Comparison of ENCODE assay signal across 1 cellular context in the genomic region with DNA sequence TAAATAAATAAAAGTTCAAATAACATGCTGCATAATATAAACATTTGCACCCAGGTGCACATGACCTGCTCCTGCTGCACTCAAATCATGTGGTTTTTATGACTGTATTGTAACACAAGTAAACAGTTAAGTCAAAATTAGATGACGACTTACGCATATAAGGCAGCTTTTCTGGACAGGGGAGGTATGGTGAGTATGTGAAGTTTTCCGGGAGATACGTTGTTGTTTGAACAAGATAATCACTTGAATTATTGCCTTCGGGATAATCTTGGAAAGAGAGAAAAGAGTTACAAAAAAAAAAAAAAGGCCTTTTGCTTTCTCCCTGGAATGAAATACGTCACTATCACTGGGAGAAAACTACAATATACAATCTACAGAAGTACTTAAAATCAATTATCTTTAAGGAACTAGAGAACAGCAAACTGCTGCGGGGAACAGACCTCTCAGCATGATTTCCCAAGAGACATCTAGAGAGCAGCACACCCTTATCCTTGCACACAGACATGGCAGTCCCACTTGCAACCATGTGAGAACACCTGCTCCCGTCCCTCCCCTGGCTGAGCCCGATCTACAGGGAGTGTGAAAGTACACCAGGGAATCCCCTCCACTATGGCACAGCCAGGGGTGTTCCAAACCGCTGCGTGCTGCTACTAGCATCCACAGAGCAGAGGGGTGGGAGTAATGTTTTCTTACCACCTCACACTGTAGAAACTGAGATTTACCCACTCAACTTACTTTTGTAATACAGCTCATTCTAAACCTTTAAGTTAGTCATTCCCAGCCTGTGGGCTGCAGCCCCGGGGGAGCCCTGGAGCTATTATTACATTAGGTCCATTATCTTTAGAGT.
A peak's percentile ranks its signal among the peaks of the same experiment; 100 is the strongest.
TF ChIP-seq lines count a peak whose summit lies in the region.

No MANE protein-coding gene starts in this region.

TF ChIP-seq in HEK293, 187 proteins besides CTCF, POLR2A, EP300 and RAD21 (continued from another document and continues in another):
- TF ChIP-seq BCL6B (tag by site-specific recombination; IDR thresholded peaks at IDR 0.05) (peak; percentile 37; the same call in 1 of the 2 replicates), GFI1B (tag by site-specific recombination; IDR thresholded peaks at IDR 0.05) (no peak; the same call in 1 of the 2 replicates), ZNF704 (tag by site-specific recombination; IDR thresholded peaks at IDR 0.05) (no peak), YY2 (tag by site-specific recombination; IDR thresholded peaks at IDR 0.05) (no peak), BCL11A (tag by site-specific recombination; IDR thresholded peaks at IDR 0.05; ENCODE audit: low read depth) (no peak), ZFP69B (tag by site-specific recombination; IDR thresholded peaks at IDR 0.05) (no peak), ZNF140 (tag by site-specific recombination; IDR thresholded peaks at IDR 0.05) (no peak), PRDM1 (tag by site-specific recombination; IDR thresholded peaks at IDR 0.05) (peak; percentile 85), TCF7L2 (IDR thresholded peaks at IDR 0.05; ENCODE audit: borderline replicate concordance, low read depth, low read length) (peak; percentile 28; the same call in 1 of the 2 replicates), ZBTB8A (tag by site-specific recombination; IDR thresholded peaks at IDR 0.05) (no peak), ZNF701 (tag by site-specific recombination; IDR thresholded peaks at IDR 0.05) (no peak), TSHZ1 (tag by site-specific recombination; IDR thresholded peaks at IDR 0.05; ENCODE audit: borderline replicate concordance) (no peak), IKZF3 (tag by site-specific recombination; IDR thresholded peaks at IDR 0.05) (no peak), ZNF747 (tag by site-specific recombination; IDR thresholded peaks at IDR 0.05) (no peak), GLI4 (tag by site-specific recombination; IDR thresholded peaks at IDR 0.05) (no peak), ZNF394 (tag by site-specific recombination; IDR thresholded peaks at IDR 0.05; ENCODE audit: borderline replicate concordance) (no peak; the same call in 1 of the 2 replicates), ZNF837 (tag by site-specific recombination; IDR thresholded peaks at IDR 0.05) (no peak), ZNF366 (tag by site-specific recombination; conservative IDR thresholded peaks at IDR 0.05) (peak; percentile 59; the same call in 1 of the 2 replicates), ZIC2 (tag by site-specific recombination; IDR thresholded peaks at IDR 0.05) (peak; percentile 54; the same call in 1 of the 2 replicates), SCRT2 (tag by site-specific recombination; IDR thresholded peaks at IDR 0.05) (peak; percentile 78), ZNF132 (tag by site-specific recombination; IDR thresholded peaks at IDR 0.05; ENCODE audit: borderline replicate concordance) (no peak), TRIM28 (IDR thresholded peaks at IDR 0.05; ENCODE audit: borderline replicate concordance, low read length) (peak; percentile 78), ZEB2 (tag by site-specific recombination; IDR thresholded peaks at IDR 0.05) (no peak), ZXDB (tag by site-specific recombination; IDR thresholded peaks at IDR 0.05) (peak; percentile 55), ZBTB48 (tag by site-specific recombination; IDR thresholded peaks at IDR 0.05) (no peak), EGR2 (tag by site-specific recombination; IDR thresholded peaks at IDR 0.05; ENCODE audit: low read depth) (peak; percentile 36; the same call in 1 of the 2 replicates), KLF1 (tag by site-specific recombination; IDR thresholded peaks at IDR 0.05) (0 out of 2 replicates have a peak, but pooled peaks have one; percentile 11), ZNF311 (tag by site-specific recombination; IDR thresholded peaks at IDR 0.05; ENCODE audit: borderline replicate concordance) (no peak), MYNN (tag by site-specific recombination; IDR thresholded peaks at IDR 0.05; ENCODE audit: borderline replicate concordance) (no peak), SCRT1 (tag by site-specific recombination; IDR thresholded peaks at IDR 0.05; ENCODE audit: borderline replicate concordance) (peak; percentile 59; the same call in 1 of the 2 replicates), KLF17 (tag by site-specific recombination; IDR thresholded peaks at IDR 0.05) (peak; percentile 80), ZNF600 (tag by site-specific recombination; IDR thresholded peaks at IDR 0.05) (0 out of 2 replicates have a peak, but pooled peaks have one; percentile 40), ZNF423 (tag by site-specific recombination; IDR thresholded peaks at IDR 0.05) (peak; percentile 23; the same call in 1 of the 2 replicates)
- TF ChIP-seq, protein P1, sequence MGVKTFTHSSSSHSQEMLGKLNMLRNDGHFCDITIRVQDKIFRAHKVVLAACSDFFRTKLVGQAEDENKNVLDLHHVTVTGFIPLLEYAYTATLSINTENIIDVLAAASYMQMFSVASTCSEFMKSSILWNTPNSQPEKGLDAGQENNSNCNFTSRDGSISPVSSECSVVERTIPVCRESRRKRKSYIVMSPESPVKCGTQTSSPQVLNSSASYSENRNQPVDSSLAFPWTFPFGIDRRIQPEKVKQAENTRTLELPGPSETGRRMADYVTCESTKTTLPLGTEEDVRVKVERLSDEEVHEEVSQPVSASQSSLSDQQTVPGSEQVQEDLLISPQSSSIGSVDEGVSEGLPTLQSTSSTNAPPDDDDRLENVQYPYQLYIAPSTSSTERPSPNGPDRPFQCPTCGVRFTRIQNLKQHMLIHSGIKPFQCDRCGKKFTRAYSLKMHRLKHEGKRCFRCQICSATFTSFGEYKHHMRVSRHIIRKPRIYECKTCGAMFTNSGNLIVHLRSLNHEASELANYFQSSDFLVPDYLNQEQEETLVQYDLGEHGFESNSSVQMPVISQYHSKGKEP (tag by site-specific recombination; IDR thresholded peaks at IDR 0.05) = peak; percentile 89
- TF ChIP-seq, protein P2, sequence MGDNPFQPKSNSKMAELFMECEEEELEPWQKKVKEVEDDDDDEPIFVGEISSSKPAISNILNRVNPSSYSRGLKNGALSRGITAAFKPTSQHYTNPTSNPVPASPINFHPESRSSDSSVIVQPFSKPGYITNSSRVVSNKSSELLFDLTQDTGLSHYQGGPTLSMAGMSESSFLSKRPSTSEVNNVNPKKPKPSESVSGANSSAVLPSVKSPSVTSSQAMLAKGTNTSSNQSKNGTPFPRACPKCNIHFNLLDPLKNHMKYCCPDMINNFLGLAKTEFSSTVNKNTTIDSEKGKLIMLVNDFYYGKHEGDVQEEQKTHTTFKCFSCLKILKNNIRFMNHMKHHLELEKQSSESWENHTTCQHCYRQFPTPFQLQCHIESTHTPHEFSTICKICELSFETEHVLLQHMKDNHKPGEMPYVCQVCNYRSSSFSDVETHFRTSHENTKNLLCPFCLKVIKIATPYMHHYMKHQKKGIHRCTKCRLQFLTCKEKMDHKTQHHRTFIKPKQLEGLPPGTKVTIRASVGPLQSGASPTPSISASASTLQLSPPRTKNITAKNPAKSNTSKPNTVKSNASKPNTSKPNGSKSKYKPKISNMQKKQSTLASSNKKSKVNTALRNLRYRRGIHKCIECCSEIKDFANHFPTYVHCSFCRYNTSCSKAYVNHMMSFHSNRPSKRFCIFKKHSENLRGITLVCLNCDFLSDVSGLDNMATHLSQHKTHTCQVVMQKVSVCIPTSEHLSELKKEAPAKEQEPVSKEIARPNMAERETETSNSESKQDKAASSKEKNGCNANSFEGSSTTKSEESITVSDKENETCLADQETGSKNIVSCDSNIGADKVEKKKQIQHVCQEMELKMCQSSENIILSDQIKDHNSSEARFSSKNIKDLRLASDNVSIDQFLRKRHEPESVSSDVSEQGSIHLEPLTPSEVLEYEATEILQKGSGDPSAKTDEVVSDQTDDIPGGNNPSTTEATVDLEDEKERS (tag by site-specific recombination; IDR thresholded peaks at IDR 0.05) = no peak
- TF ChIP-seq, protein P3, sequence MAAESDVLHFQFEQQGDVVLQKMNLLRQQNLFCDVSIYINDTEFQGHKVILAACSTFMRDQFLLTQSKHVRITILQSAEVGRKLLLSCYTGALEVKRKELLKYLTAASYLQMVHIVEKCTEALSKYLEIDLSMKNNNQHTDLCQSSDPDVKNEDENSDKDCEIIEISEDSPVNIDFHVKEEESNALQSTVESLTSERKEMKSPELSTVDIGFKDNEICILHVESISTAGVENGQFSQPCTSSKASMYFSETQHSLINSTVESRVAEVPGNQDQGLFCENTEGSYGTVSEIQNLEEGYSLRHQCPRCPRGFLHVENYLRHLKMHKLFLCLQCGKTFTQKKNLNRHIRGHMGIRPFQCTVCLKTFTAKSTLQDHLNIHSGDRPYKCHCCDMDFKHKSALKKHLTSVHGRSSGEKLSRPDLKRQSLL (tag by site-specific recombination; IDR thresholded peaks at IDR 0.05) = no peak
